ENCODE assay signal across 25 cellular contexts in the genomic region with DNA sequence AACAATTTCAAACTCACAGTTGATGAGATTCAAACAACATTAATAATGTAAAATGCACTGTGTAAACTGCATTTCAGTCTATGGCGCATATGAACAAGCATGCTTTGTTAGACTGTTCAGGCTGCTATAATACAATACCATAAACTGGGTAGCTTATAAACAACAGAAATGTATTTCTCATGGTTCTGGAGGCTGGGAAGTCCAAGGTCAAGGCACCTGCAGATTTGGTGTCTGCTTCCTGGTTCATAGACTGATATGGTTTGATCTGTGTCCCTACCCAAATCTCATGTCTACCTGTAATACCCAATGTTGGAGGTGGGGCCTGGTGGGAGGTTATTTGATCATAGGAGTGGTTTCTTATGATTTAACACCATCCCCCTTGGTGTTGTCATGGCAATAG.
A peak's percentile ranks its signal among the peaks of the same experiment; 100 is the strongest.
DNase-seq lines count a peak whose midpoint lies in the region; FAIRE-seq and TF ChIP-seq lines count a peak whose summit lies in the region.
"Had no signal": no experiment of that assay in that cellular context is flagged by ENCODE, and none has a peak within 500 bp of the region (broad histone marks: within the 10 kb centered on the region; RNA-seq: fewer than 3 reads in every experiment).

No MANE protein-coding gene starts in this region.

- H3K36me3 Mint-ChIP-seq in activated T-cell treated with anti-CD3 and anti-CD28 coated beads, Interleukin-2, amount 50 U/mL, for 24 hours (ENCODE audit: low read depth), result no peaks in the 10 kb centered on the region
- no peaks in the 10 kb centered on the region for H3K36me3 Mint-ChIP-seq in progenitor cell of endocrine pancreas (ENCODE audit: insufficient read depth)
- H3K36me3 Mint-ChIP-seq: CD14-positive monocyte; CD4-positive, alpha-beta memory T cell; CD4-positive, CD25-positive, alpha-beta regulatory T cell; CD8-positive, alpha-beta memory T cell had no signal

- no peaks in the 10 kb centered on the region for H3K79me1 ChIP-seq in mesendoderm (ENCODE audit: low read length)

- TF ChIP-seq CTCF in HEK293 (tag by site-specific recombination; IDR thresholded peaks at IDR 0.05) (no peak), progenitor cell of endocrine pancreas (IDR thresholded peaks at IDR 0.05; ENCODE audit: unreplicated experiment) (no peak)

- no peak overlapping the region for H3K56ac ChIP-seq in mesendoderm (ENCODE audit: low read length)

- no peak overlapping the region for H2BK120ac ChIP-seq in mesendoderm (ENCODE audit: low read depth, low read length)

- H3K27ac ChIP-seq in HEK293 (ENCODE audit: extremely low read depth, low read depth, low read length) (no peak overlapping the region), mesendoderm (ENCODE audit: low read depth, low read length) (no peak overlapping the region)
- H3K27ac ChIP-seq: BLaER1 had no signal

- H3K27me3 ChIP-seq in mesendoderm (ENCODE audit: insufficient read depth, low read length, poor library complexity), result no peaks in the 10 kb centered on the region
- H3K27me3 ChIP-seq: BE2C, BLaER1 had no signal

- H3K79me2 ChIP-seq in mesendoderm (ENCODE audit: control insufficient read depth, insufficient read depth, low read length), result no peaks in the 10 kb centered on the region

- no peak overlapping the region for H3K9ac ChIP-seq in mesendoderm (ENCODE audit: low read length)
- H3K9ac ChIP-seq: BLaER1 had no signal

- CTCF ChIA-PET in HEK293 (lab: Yijun Ruan, JAX), result interaction anchor here (0.6 kb wide), 2 partner anchors 1556 to 1993 kb away, joined by 3 to 10 read pairs; no protein-coding TSS in a partner anchor

- no peak overlapping the region for H3K23ac ChIP-seq in mesendoderm (ENCODE audit: low read length)

- H3K18ac ChIP-seq in mesendoderm (ENCODE audit: low read length), result no peak overlapping the region

- H3K27me3 Mint-ChIP-seq in activated T-cell treated with anti-CD3 and anti-CD28 coated beads, Interleukin-2, amount 50 U/mL, for 24 hours, result peaks cover 5% of the 10 kb centered on the region
- no peaks in the 10 kb centered on the region for H3K27me3 Mint-ChIP-seq in progenitor cell of endocrine pancreas
- H3K27me3 Mint-ChIP-seq: CD4-positive, CD25-positive, alpha-beta regulatory T cell had no signal

- no peaks in the 10 kb centered on the region for H3K4me1 Mint-ChIP-seq in activated T-cell treated with anti-CD3 and anti-CD28 coated beads, Interleukin-2, amount 50 U/mL, for 24 hours (ENCODE audit: low read depth)
- H3K4me1 Mint-ChIP-seq in progenitor cell of endocrine pancreas (ENCODE audit: low read depth), result no peaks in the 10 kb centered on the region
- H3K4me1 Mint-ChIP-seq: CD14-positive monocyte; CD4-positive, alpha-beta memory T cell; CD4-positive, CD25-positive, alpha-beta regulatory T cell; CD8-positive, alpha-beta memory T cell had no signal

- no peaks in the 10 kb centered on the region for H3K4me1 ChIP-seq in HEK293 (ENCODE audit: control insufficient read depth, insufficient read depth, low read length)
- H3K4me1 ChIP-seq in mesendoderm (ENCODE audit: control insufficient read depth, low read depth, low read length), result peaks cover 12% of the 10 kb centered on the region
- H3K4me1 ChIP-seq: BE2C, BLaER1 had no signal

- TF ChIP-seq POLR2A in GM12891 (IDR thresholded peaks at IDR 0.05; ENCODE audit: low read depth, low read length), result no peak

- H3K4me2 ChIP-seq in mesendoderm (ENCODE audit: low read length), result no peak overlapping the region
- H3K4me2 ChIP-seq: BLaER1 had no signal

- no peak for DNase-seq in GM12891 (ENCODE audit: insufficient read length, low spot score)
- DNase-seq in mesendoderm, result no peak
- no peak for DNase-seq in activated T-cell treated with anti-CD3 and anti-CD28 coated beads, Interleukin-2, amount 50 U/mL, for 24 hours
- DNase-seq in progenitor cell of endocrine pancreas (ENCODE audit: low spot score, unreplicated experiment), result no peak
- DNase-seq: 8988T; ACHN; BE2C; C1 segment of cervical spinal cord; CD4-positive, alpha-beta memory T cell; CD4-positive, CD25-positive, alpha-beta regulatory T cell; CD8-positive, alpha-beta memory T cell; COR-L47; DMS 273 treated with DMSO at 0.1 percent for 48 hours; DMS153; DMS53; DMS79; DND-41; EL; GDM1 had no signal

- FAIRE-seq in GM12891 (lab: Jason Lieb, UNC), result peak; percentile 5
- FAIRE-seq: A204.1, GM12878, GM19239 had no signal

- peak overlapping the region; percentile 67 for H2AK5ac ChIP-seq in mesendoderm (ENCODE audit: low read length)

- no peaks in the 10 kb centered on the region for H3K9me3 ChIP-seq in HEK293 (ENCODE audit: control insufficient read depth, insufficient read depth, low read depth, low read length)
- H3K9me3 ChIP-seq: BE2C had no signal

- H3K4me3 ChIP-seq in HEK293 (ENCODE audit: low read depth, low read length), result no peak overlapping the region
- no peak overlapping the region for H3K4me3 ChIP-seq in mesendoderm (ENCODE audit: low read length)
- H3K4me3 ChIP-seq: BLaER1, GM12878 had no signal

- H3K4me3 Mint-ChIP-seq in activated T-cell treated with anti-CD3 and anti-CD28 coated beads, Interleukin-2, amount 50 U/mL, for 24 hours, result no peak overlapping the region
- H3K4me3 Mint-ChIP-seq in progenitor cell of endocrine pancreas (ENCODE audit: low read depth), result no peak overlapping the region
- H3K4me3 Mint-ChIP-seq: CD14-positive monocyte; CD4-positive, alpha-beta memory T cell; CD4-positive, CD25-positive, alpha-beta regulatory T cell; CD8-positive, alpha-beta memory T cell had no signal

- H3K9me3 Mint-ChIP-seq in activated T-cell treated with anti-CD3 and anti-CD28 coated beads, Interleukin-2, amount 50 U/mL, for 24 hours, result peaks cover 4% of the 10 kb centered on the region
- H3K9me3 Mint-ChIP-seq in progenitor cell of endocrine pancreas (ENCODE audit: low read depth), result peaks cover 4% of the 10 kb centered on the region

- peak overlapping the region; percentile 62 for H4K5ac ChIP-seq in mesendoderm (ENCODE audit: low read length)

- H3K27ac Mint-ChIP-seq in activated T-cell treated with anti-CD3 and anti-CD28 coated beads, Interleukin-2, amount 50 U/mL, for 24 hours, result no peak overlapping the region
- no peak overlapping the region for H3K27ac Mint-ChIP-seq in progenitor cell of endocrine pancreas
- H3K27ac Mint-ChIP-seq: CD14-positive monocyte; CD4-positive, alpha-beta memory T cell; CD4-positive, CD25-positive, alpha-beta regulatory T cell; CD8-positive, alpha-beta memory T cell had no signal

- no peak overlapping the region for H4K8ac ChIP-seq in mesendoderm (ENCODE audit: low read depth, low read length)

- H2BK15ac ChIP-seq in mesendoderm (replicated peaks; ENCODE audit: low read depth), result no peak overlapping the region

- no CpG with 5 or more reads among the region's 1 CpG for WGBS in mesendoderm (ENCODE audit: extremely low coverage, insufficient coverage, low lambda C conversion rate)

- no peak overlapping the region for H3K4ac ChIP-seq in mesendoderm (ENCODE audit: low read depth, low read length)

- peak overlapping the region; percentile 58 for H2BK5ac ChIP-seq in mesendoderm (ENCODE audit: low read length)

- H3K36me3 ChIP-seq in HEK293 (ENCODE audit: control insufficient read depth in 2 of 2, insufficient read depth in 1 of 2, low read length in 2 of 2), result no peaks in the 10 kb centered on the region
- H3K36me3 ChIP-seq in mesendoderm (ENCODE audit: control insufficient read depth, insufficient read depth, low read length), result no peaks in the 10 kb centered on the region
- H3K36me3 ChIP-seq: BE2C, BLaER1 had no signal

- POLR2A ChIA-PET in HEK293 (lab: Yijun Ruan, JAX), result no interaction called here

TF ChIP-seq in GM12891, 5 proteins besides CTCF, POLR2A, EP300 and RAD21:
- TF ChIP-seq PAX5 (IDR thresholded peaks at IDR 0.05; ENCODE audit: insufficient read depth, low read length, severe bottlenecking), result no peak
- TF ChIP-seq POU2F2 (IDR thresholded peaks at IDR 0.05; ENCODE audit: low read depth, low read length), result no peak
- no peak for TF ChIP-seq TAF1 (IDR thresholded peaks at IDR 0.05; ENCODE audit: low read depth, low read length)
- TF ChIP-seq POLR2AphosphoS5 (IDR thresholded peaks at IDR 0.05; ENCODE audit: low read depth, low read length), result no peak
- TF ChIP-seq SPI1 (IDR thresholded peaks at IDR 0.05; ENCODE audit: low read depth, low read length), result no peak

TF ChIP-seq in HEK293, 187 proteins besides CTCF, POLR2A, EP300 and RAD21:
- peak; percentile 56 for TF ChIP-seq SETDB1 (IDR thresholded peaks at IDR 0.05; ENCODE audit: insufficient read length, low read length)
- TF ChIP-seq, protein P1, sequence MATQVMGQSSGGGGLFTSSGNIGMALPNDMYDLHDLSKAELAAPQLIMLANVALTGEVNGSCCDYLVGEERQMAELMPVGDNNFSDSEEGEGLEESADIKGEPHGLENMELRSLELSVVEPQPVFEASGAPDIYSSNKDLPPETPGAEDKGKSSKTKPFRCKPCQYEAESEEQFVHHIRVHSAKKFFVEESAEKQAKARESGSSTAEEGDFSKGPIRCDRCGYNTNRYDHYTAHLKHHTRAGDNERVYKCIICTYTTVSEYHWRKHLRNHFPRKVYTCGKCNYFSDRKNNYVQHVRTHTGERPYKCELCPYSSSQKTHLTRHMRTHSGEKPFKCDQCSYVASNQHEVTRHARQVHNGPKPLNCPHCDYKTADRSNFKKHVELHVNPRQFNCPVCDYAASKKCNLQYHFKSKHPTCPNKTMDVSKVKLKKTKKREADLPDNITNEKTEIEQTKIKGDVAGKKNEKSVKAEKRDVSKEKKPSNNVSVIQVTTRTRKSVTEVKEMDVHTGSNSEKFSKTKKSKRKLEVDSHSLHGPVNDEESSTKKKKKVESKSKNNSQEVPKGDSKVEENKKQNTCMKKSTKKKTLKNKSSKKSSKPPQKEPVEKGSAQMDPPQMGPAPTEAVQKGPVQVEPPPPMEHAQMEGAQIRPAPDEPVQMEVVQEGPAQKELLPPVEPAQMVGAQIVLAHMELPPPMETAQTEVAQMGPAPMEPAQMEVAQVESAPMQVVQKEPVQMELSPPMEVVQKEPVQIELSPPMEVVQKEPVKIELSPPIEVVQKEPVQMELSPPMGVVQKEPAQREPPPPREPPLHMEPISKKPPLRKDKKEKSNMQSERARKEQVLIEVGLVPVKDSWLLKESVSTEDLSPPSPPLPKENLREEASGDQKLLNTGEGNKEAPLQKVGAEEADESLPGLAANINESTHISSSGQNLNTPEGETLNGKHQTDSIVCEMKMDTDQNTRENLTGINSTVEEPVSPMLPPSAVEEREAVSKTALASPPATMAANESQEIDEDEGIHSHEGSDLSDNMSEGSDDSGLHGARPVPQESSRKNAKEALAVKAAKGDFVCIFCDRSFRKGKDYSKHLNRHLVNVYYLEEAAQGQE (tag by site-specific recombination; IDR thresholded peaks at IDR 0.05), result no peak
